8 cellular contexts compared by ENCODE assay signal in genomic region chr17:19724501-19725420, GRCh38. TPM values are rescaled to one million over a fixed set of nuclear protein-coding genes. Genes with fewer than 3 reads are reported as not detected.
A peak's percentile ranks its signal among the peaks of the same experiment; 100 is the strongest.
DNase-seq lines count a peak whose midpoint lies in the region; ATAC-seq and TF ChIP-seq lines count a peak whose summit lies in the region.

No MANE protein-coding gene starts in this region.

- H3K4me3 ChIP-seq in lung = no peak overlapping the region

- H3K4me1 ChIP-seq in lung (ENCODE audit: control insufficient read depth in 2 of 2, insufficient read depth in 2 of 2, low read length in 2 of 2) = peaks cover 9 to 24% of the 10 kb centered on the region in 2 donors

- TF ChIP-seq CTCF in lung (IDR thresholded peaks at IDR 0.05; ENCODE audit: control extremely low read depth, extremely low read depth) = no peak

- peak overlapping the region in 1 of 2 donors; percentile 64 for H3K27ac ChIP-seq in lung (ENCODE audit: low read depth in 1 of 2, low read length in 1 of 2)

- 31 to 38% methylated on average over 40 to 55 of the region's 55 CpGs for WGBS in lung, 2 donors

- no peaks in the 10 kb centered on the region for H3K36me3 ChIP-seq in lung (ENCODE audit: control insufficient read depth in 2 of 2, insufficient read depth in 2 of 2, low read length in 2 of 2)

- H3K9me3 ChIP-seq in lung (ENCODE audit: control insufficient read depth in 2 of 2, insufficient read depth in 1 of 2, low read length in 1 of 2) = no peaks in the 10 kb centered on the region

- H3K27me3 ChIP-seq in lung (ENCODE audit: control insufficient read depth, insufficient read depth) = no peaks in the 10 kb centered on the region

- DNase-seq in SW480 (ENCODE audit: low spot score) = peak; percentile 84
- peak; percentile 27 for DNase-seq in amniotic epithelial cell (ENCODE audit: low read depth)
- DNase-seq in lung (ENCODE audit: low spot score) = peak; percentile 47
- DNase-seq in stimulated activated CD8-positive, alpha-beta memory T cell treated with anti-CD3 and anti-CD28 coated beads, Interleukin-12 subunit alpha, Interleukin-12 subunit beta, amount 100 ng/mL, for 4 hours (ENCODE audit: low read depth) = peak; percentile 29
- DNase-seq in NCI-H510A (lab: John Stamatoyannopoulos, UW) = no peak
- no peak for DNase-seq in NCI-H2029 (lab: John Stamatoyannopoulos, UW)
- no peak for DNase-seq in AG20443 (ENCODE audit: low spot score)
- no peak for DNase-seq in AML-193 (lab: John Stamatoyannopoulos, UW)

- ATAC-seq in lung (ENCODE audit: insufficient read depth, low FRiP score) = peak; percentile 36

RNA-seq across cellular contexts. Expression of gene SLC47A2, which starts 8.4 kb away (rescaled TPM):
- under 1 TPM in 1 of 2 donors, not detected in 1; 0.18 TPM for total RNA-seq in lung
- under 1 TPM; 0.02 to 0.06 TPM for polyA plus RNA-seq in lung

RNA-seq across cellular contexts. Expression of gene ALDH3A1, which starts 23.3 kb away (rescaled TPM):
- total RNA-seq in lung = 1 to 10 TPM; 1.5 to 5.6 TPM
- 10 to 100 TPM; 21.6 to 44.2 TPM for polyA plus RNA-seq in lung

Comparison
In these comparisons a context has a peak if more than half of its experiments do, and no peak if none do; other contexts are left out.
1. DNase-seq: peak in SW480 (single experiment), amniotic epithelial cell (single experiment), lung (single experiment) and stimulated activated CD8-positive, alpha-beta memory T cell treated with anti-CD3 and anti-CD28 coated beads, Interleukin-12 subunit alpha, Interleukin-12 subunit beta, amount 100 ng/mL, for 4 hours (single experiment); none in NCI-H510A (single experiment), NCI-H2029 (single experiment), AG20443 (single experiment) and AML-193 (0 of 2).